ENCODE assay signal across 1 cellular context in the genomic region with DNA sequence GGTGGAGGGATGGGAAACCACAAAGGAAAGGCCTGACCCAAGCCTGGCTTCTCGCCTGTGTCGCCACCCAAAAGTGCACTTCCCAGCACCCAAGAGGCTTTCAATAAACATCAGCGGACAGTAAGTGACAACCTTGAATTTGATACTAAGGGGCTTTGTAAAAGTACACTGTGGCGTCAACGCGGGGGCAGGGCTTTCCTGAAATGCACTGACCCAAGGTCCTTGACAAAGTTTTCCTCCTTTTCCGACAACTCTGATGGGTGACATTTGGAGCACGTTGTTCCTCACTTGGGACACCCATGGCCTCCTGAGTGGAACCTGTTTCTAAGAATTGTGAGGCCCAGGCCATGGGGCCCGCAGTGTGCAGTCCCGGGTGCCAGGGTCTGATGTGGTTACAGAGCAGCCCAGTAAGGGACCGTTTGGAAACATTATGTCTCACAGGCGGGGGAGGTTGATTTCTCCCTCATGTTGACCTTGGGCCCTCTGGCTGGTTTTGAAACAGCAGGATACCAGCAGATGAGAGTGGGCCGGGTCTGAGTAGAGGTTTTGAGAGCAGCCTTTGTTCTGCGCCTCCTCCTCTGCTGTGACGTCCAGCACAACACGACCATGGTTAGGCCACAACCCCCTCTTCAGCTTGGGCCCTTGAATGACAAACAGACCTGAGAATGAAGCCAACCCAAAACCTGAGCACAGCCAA.
TF ChIP-seq lines count a peak whose summit lies in the region.

No MANE protein-coding gene starts in this region.

TF ChIP-seq in HepG2, 621 proteins besides CTCF, POLR2A, EP300 and RAD21 (continued from another document and continues in another):
- TF ChIP-seq, protein P1, sequence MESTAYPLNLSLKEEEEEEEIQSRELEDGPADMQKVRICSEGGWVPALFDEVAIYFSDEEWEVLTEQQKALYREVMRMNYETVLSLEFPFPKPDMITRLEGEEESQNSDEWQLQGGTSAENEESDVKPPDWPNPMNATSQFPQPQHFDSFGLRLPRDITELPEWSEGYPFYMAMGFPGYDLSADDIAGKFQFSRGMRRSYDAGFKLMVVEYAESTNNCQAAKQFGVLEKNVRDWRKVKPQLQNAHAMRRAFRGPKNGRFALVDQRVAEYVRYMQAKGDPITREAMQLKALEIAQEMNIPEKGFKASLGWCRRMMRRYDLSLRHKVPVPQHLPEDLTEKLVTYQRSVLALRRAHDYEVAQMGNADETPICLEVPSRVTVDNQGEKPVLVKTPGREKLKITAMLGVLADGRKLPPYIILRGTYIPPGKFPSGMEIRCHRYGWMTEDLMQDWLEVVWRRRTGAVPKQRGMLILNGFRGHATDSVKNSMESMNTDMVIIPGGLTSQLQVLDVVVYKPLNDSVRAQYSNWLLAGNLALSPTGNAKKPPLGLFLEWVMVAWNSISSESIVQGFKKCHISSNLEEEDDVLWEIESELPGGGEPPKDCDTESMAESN (CRISPR knock-in tag; conservative IDR thresholded peaks at IDR 0.05): no peak
- TF ChIP-seq SRF (IDR thresholded peaks at IDR 0.05; ENCODE audit: low read depth, low read length) (no peak), ZFP37 (CRISPR knock-in tag; IDR thresholded peaks at IDR 0.05; ENCODE audit: borderline replicate concordance) (no peak; the same call in 1 of the 2 replicates), ZNF329 (CRISPR knock-in tag; IDR thresholded peaks at IDR 0.05; ENCODE audit: low read depth) (no peak), GATAD1 (CRISPR knock-in tag; IDR thresholded peaks at IDR 0.05) (peak; percentile 15), MED8 (CRISPR knock-in tag; IDR thresholded peaks at IDR 0.05; ENCODE audit: insufficient replicate concordance) (peak; percentile 28), ATRX (CRISPR knock-in tag; IDR thresholded peaks at IDR 0.05; ENCODE audit: borderline replicate concordance) (no peak), ZNF225 (CRISPR knock-in tag; IDR thresholded peaks at IDR 0.05) (no peak), ZNF619 (CRISPR knock-in tag; IDR thresholded peaks at IDR 0.05) (0 out of 2 replicates have a peak, but pooled peaks have one; percentile 43), ZNF562 (CRISPR knock-in tag; IDR thresholded peaks at IDR 0.05; ENCODE audit: borderline replicate concordance) (no peak), ZNF567 (CRISPR knock-in tag; IDR thresholded peaks at IDR 0.05; ENCODE audit: borderline replicate concordance) (0 out of 2 replicates have a peak, but pooled peaks have one; percentile 62), ZNF572 (CRISPR knock-in tag; IDR thresholded peaks at IDR 0.05) (0 out of 2 replicates have a peak, but pooled peaks have one; percentile 54), ZNF274 (CRISPR knock-in tag; IDR thresholded peaks at IDR 0.05) (no peak), SETDB1 (CRISPR knock-in tag; IDR thresholded peaks at IDR 0.05; ENCODE audit: borderline replicate concordance) (no peak), ZNF674 (CRISPR knock-in tag; IDR thresholded peaks at IDR 0.05; ENCODE audit: low read depth) (no peak), HHEX (CRISPR knock-in tag; IDR thresholded peaks at IDR 0.05) (no peak), SRSF1 (optimal IDR thresholded peaks at IDR 0.05; ENCODE audit: low read depth, low read length) (no peak), ZNF367 (CRISPR knock-in tag; IDR thresholded peaks at IDR 0.05; ENCODE audit: borderline replicate concordance) (0 out of 2 replicates have a peak, but pooled peaks have one; percentile 19), ZNF496 (CRISPR knock-in tag; IDR thresholded peaks at IDR 0.05; ENCODE audit: insufficient replicate concordance) (no peak), ZNF501 (CRISPR knock-in tag; IDR thresholded peaks at IDR 0.05) (peak; percentile 44; the same call in 1 of the 2 replicates), DPF2 (CRISPR knock-in tag; IDR thresholded peaks at IDR 0.05; ENCODE audit: borderline replicate concordance, low read depth) (0 out of 2 replicates have a peak, but pooled peaks have one; percentile 27), PHF8 (CRISPR knock-in tag; IDR thresholded peaks at IDR 0.05) (peak; percentile 63), ZNF777 (CRISPR knock-in tag; IDR thresholded peaks at IDR 0.05) (peak; percentile 48; the same call in 1 of the 2 replicates), GATAD2A (CRISPR knock-in tag; IDR thresholded peaks at IDR 0.05) (peak; percentile 82), MIER2 (CRISPR knock-in tag; IDR thresholded peaks at IDR 0.05) (0 out of 2 replicates have a peak, but pooled peaks have one; percentile 15), ZFP90 (CRISPR knock-in tag; IDR thresholded peaks at IDR 0.05; ENCODE audit: borderline replicate concordance) (peak; percentile 54; the same call in 1 of the 2 replicates), TAF1 (CRISPR knock-in tag; IDR thresholded peaks at IDR 0.05) (peak; percentile 46; the same call in 1 of the 2 replicates), ZBTB8A (CRISPR knock-in tag; IDR thresholded peaks at IDR 0.05; ENCODE audit: borderline replicate concordance, low read depth) (no peak), MZF1 (CRISPR knock-in tag; IDR thresholded peaks at IDR 0.05; ENCODE audit: borderline replicate concordance) (no peak), KAT8 (CRISPR knock-in tag; IDR thresholded peaks at IDR 0.05) (peak; percentile 25; the same call in 1 of the 2 replicates), NFYB (CRISPR knock-in tag; IDR thresholded peaks at IDR 0.05) (no peak), ZFP41 (CRISPR knock-in tag; IDR thresholded peaks at IDR 0.05; ENCODE audit: borderline replicate concordance) (no peak), ZNF550 (CRISPR knock-in tag; IDR thresholded peaks at IDR 0.05; ENCODE audit: borderline replicate concordance) (no peak)
- TF ChIP-seq, protein P2, sequence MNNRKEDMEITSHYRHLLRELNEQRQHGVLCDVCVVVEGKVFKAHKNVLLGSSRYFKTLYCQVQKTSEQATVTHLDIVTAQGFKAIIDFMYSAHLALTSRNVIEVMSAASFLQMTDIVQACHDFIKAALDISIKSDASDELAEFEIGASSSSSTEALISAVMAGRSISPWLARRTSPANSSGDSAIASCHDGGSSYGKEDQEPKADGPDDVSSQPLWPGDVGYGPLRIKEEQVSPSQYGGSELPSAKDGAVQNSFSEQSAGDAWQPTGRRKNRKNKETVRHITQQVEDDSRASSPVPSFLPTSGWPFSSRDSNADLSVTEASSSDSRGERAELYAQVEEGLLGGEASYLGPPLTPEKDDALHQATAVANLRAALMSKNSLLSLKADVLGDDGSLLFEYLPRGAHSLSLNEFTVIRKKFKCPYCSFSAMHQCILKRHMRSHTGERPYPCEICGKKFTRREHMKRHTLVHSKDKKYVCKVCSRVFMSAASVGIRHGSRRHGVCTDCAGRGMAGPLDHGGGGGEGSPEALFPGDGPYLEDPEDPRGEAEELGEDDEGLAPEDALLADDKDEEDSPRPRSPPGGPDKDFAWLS (CRISPR knock-in tag; IDR thresholded peaks at IDR 0.05; ENCODE audit: borderline replicate concordance): no peak
- TF ChIP-seq, protein P3, sequence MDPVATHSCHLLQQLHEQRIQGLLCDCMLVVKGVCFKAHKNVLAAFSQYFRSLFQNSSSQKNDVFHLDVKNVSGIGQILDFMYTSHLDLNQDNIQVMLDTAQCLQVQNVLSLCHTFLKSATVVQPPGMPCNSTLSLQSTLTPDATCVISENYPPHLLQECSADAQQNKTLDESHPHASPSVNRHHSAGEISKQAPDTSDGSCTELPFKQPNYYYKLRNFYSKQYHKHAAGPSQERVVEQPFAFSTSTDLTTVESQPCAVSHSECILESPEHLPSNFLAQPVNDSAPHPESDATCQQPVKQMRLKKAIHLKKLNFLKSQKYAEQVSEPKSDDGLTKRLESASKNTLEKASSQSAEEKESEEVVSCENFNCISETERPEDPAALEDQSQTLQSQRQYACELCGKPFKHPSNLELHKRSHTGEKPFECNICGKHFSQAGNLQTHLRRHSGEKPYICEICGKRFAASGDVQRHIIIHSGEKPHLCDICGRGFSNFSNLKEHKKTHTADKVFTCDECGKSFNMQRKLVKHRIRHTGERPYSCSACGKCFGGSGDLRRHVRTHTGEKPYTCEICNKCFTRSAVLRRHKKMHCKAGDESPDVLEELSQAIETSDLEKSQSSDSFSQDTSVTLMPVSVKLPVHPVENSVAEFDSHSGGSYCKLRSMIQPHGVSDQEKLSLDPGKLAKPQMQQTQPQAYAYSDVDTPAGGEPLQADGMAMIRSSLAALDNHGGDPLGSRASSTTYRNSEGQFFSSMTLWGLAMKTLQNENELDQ (CRISPR knock-in tag; IDR thresholded peaks at IDR 0.05; ENCODE audit: borderline replicate concordance): no peak
- TF ChIP-seq, protein P4, sequence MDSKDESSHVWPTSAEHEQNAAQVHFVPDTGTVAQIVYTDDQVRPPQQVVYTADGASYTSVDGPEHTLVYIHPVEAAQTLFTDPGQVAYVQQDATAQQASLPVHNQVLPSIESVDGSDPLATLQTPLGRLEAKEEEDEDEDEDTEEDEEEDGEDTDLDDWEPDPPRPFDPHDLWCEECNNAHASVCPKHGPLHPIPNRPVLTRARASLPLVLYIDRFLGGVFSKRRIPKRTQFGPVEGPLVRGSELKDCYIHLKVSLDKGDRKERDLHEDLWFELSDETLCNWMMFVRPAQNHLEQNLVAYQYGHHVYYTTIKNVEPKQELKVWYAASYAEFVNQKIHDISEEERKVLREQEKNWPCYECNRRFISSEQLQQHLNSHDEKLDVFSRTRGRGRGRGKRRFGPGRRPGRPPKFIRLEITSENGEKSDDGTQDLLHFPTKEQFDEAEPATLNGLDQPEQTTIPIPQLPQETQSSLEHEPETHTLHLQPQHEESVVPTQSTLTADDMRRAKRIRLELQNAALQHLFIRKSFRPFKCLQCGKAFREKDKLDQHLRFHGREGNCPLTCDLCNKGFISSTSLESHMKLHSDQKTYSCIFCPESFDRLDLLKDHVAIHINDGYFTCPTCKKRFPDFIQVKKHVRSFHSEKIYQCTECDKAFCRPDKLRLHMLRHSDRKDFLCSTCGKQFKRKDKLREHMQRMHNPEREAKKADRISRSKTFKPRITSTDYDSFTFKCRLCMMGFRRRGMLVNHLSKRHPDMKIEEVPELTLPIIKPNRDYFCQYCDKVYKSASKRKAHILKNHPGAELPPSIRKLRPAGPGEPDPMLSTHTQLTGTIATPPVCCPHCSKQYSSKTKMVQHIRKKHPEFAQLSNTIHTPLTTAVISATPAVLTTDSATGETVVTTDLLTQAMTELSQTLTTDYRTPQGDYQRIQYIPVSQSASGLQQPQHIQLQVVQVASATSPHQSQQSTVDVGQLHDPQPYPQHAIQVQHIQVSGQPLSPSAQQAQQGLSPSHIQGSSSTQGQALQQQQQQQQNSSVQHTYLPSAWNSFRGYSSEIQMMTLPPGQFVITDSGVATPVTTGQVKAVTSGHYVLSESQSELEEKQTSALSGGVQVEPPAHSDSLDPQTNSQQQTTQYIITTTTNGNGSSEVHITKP (CRISPR knock-in tag; IDR thresholded peaks at IDR 0.05; ENCODE audit: low read depth): 0 out of 2 replicates have a peak, but pooled peaks have one; percentile 49
- TF ChIP-seq, protein P5, sequence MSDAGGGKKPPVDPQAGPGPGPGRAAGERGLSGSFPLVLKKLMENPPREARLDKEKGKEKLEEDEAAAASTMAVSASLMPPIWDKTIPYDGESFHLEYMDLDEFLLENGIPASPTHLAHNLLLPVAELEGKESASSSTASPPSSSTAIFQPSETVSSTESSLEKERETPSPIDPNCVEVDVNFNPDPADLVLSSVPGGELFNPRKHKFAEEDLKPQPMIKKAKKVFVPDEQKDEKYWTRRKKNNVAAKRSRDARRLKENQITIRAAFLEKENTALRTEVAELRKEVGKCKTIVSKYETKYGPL (CRISPR knock-in tag; IDR thresholded peaks at IDR 0.05): no peak
- TF ChIP-seq, protein P6, sequence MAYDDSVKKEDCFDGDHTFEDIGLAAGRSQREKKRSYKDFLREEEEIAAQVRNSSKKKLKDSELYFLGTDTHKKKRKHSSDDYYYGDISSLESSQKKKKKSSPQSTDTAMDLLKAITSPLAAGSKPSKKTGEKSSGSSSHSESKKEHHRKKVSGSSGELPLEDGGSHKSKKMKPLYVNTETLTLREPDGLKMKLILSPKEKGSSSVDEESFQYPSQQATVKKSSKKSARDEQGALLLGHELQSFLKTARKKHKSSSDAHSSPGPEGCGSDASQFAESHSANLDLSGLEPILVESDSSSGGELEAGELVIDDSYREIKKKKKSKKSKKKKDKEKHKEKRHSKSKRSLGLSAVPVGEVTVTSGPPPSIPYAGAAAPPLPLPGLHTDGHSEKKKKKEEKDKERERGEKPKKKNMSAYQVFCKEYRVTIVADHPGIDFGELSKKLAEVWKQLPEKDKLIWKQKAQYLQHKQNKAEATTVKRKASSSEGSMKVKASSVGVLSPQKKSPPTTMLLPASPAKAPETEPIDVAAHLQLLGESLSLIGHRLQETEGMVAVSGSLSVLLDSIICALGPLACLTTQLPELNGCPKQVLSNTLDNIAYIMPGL (CRISPR knock-in tag; IDR thresholded peaks at IDR 0.05; ENCODE audit: borderline replicate concordance in 1 of 2, low read depth in 1 of 2): peak in 1 of 2 experiments; percentile 51; a peak in 1 of 4 replicates
- TF ChIP-seq, protein P7, sequence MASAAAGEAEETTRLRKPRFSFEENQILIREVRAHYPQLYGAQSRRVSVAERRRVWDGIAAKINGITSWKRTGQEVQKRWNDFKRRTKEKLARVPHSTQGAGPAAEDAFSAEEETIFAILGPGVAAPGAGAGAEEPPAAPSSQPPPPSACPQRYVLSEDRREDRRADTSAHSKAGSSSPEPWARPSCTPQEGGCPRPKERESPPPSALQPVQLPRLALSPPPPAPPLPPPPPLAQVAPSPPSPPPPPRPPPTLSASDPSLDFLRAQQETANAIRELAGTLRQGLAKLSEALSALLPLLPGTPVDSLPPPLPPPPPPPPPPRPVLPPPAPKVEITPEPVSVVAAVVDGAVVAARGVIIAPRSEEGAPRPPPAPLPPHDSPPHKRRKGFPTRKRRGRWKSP (CRISPR knock-in tag; IDR thresholded peaks at IDR 0.05): peak; percentile 65; the same call in 1 of the 2 replicates
- TF ChIP-seq, protein P8, sequence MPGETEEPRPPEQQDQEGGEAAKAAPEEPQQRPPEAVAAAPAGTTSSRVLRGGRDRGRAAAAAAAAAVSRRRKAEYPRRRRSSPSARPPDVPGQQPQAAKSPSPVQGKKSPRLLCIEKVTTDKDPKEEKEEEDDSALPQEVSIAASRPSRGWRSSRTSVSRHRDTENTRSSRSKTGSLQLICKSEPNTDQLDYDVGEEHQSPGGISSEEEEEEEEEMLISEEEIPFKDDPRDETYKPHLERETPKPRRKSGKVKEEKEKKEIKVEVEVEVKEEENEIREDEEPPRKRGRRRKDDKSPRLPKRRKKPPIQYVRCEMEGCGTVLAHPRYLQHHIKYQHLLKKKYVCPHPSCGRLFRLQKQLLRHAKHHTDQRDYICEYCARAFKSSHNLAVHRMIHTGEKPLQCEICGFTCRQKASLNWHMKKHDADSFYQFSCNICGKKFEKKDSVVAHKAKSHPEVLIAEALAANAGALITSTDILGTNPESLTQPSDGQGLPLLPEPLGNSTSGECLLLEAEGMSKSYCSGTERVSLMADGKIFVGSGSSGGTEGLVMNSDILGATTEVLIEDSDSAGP (CRISPR knock-in tag; IDR thresholded peaks at IDR 0.05; ENCODE audit: borderline replicate concordance): peak; percentile 75; the same call in 1 of the 2 replicates
- TF ChIP-seq, protein P9, sequence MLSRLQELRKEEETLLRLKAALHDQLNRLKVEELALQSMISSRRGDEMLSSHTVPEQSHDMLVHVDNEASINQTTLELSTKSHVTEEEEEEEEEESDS (CRISPR knock-in tag; IDR thresholded peaks at IDR 0.05; ENCODE audit: borderline replicate concordance): no peak
- TF ChIP-seq, protein P10, sequence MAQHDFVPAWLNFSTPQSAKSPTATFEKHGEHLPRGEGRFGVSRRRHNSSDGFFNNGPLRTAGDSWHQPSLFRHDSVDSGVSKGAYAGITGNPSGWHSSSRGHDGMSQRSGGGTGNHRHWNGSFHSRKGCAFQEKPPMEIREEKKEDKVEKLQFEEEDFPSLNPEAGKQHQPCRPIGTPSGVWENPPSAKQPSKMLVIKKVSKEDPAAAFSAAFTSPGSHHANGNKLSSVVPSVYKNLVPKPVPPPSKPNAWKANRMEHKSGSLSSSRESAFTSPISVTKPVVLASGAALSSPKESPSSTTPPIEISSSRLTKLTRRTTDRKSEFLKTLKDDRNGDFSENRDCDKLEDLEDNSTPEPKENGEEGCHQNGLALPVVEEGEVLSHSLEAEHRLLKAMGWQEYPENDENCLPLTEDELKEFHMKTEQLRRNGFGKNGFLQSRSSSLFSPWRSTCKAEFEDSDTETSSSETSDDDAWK (CRISPR knock-in tag; IDR thresholded peaks at IDR 0.05): no peak
